In the genomic region with DNA sequence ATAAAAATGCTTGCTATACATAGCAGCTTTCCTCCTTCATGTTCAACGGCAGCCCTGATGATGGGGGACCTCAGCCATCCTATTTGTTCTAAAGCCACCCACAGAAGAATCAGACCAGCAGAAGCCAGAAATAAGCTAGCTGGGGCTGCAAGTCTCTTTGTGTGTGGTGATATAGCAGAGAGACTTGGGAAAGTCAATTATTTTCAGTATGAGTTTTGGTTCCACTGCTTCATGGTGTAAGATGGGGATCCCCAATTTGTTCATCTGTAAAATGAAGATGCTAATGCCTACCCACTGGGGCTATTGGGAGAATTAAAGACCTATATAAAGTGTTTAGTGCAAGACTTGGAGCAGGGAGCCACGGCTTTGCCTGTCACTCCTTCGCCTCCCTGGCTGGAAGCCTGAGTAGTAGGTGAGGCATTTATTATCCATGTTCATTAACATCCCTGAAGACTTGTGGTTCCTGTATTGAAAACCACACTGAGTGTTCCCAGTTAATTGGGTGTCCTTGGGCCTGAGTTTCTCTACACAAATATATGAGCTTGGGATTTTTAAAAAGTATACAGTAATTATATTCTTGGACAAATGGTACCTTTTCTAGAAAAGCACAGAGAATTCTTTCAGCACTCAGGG, we compare ENCODE assay signal across 10 cellular contexts.
DNase-seq lines count a peak whose midpoint lies in the region; ATAC-seq and TF ChIP-seq lines count a peak whose summit lies in the region.
"Had no signal": no experiment of that assay in that cellular context is flagged by ENCODE, and none has a peak within 500 bp of the region (broad histone marks: within the 10 kb centered on the region; RNA-seq: fewer than 3 reads in every experiment).

No MANE protein-coding gene starts in this region.

- H3K4me3 ChIP-seq in GM08714 (ENCODE audit: low read length) (peak overlapping the region; percentile 33; the same call in 1 of the 2 replicates), Loucy (ENCODE audit: low read length, poor library complexity, severe bottlenecking) (no peak overlapping the region), fibroblast of lung (replicated peaks in 1 of 4; ENCODE audit: control extremely low read depth in 1 of 4, insufficient read depth in 1 of 4, low read depth in 3 of 4, low read length in 4 of 4) (no peak overlapping the region), MG63 (no peak overlapping the region), dorsolateral prefrontal cortex (no peak overlapping the region)
- H3K4me3 ChIP-seq: gastroesophageal sphincter had no signal

- H3K9me2 ChIP-seq in Loucy (replicated peaks; ENCODE audit: low read depth, low read length): no peaks in the 10 kb centered on the region

- no peaks in the 10 kb centered on the region for H4K20me1 ChIP-seq in Loucy (ENCODE audit: insufficient read depth, low read length, poor library complexity, severe bottlenecking)
- no peaks in the 10 kb centered on the region for H4K20me1 ChIP-seq in fibroblast of lung (ENCODE audit: control insufficient read depth, extremely low read depth, insufficient read depth, low read length)

- intact Hi-C loops in dorsolateral prefrontal cortex (cut with DNase I): no loop called here

- peaks cover 21% of the 10 kb centered on the region for H3K4me1 ChIP-seq in Loucy (ENCODE audit: insufficient read depth, low read length, poor library complexity, severe bottlenecking)
- peaks cover 4% of the 10 kb centered on the region for H3K4me1 ChIP-seq in fibroblast of lung (ENCODE audit: control insufficient read depth, extremely low read depth, insufficient read depth, low read length)
- H3K4me1 ChIP-seq: gastroesophageal sphincter, parathyroid adenoma had no signal

- peak; percentile 29 for ATAC-seq in GM21367 (IDR thresholded peaks at IDR 0.05; ENCODE audit: unreplicated experiment)
- ATAC-seq: gastroesophageal sphincter had no signal

- H3K9ac ChIP-seq in Loucy (ENCODE audit: low read depth, low read length, poor library complexity, severe bottlenecking) (no peak overlapping the region), fibroblast of lung (ENCODE audit: insufficient read depth, low read length) (no peak overlapping the region)
- H3K9ac ChIP-seq: parathyroid adenoma had no signal

- H2AFZ ChIP-seq in Loucy (ENCODE audit: low read length) (peak overlapping the region; percentile 60), fibroblast of lung (ENCODE audit: low read length) (no peak overlapping the region)
- H2AFZ ChIP-seq: parathyroid adenoma had no signal

- H3K79me2 ChIP-seq in Loucy (ENCODE audit: insufficient read depth, low read length) (no peaks in the 10 kb centered on the region), fibroblast of lung (ENCODE audit: control insufficient read depth, insufficient read depth, low read length) (no peaks in the 10 kb centered on the region)
- H3K79me2 ChIP-seq: parathyroid adenoma had no signal

- no peaks in the 10 kb centered on the region for H3K9me3 ChIP-seq in Loucy (ENCODE audit: insufficient read depth, low read depth, low read length)
- no peaks in the 10 kb centered on the region for H3K9me3 ChIP-seq in fibroblast of lung (ENCODE audit: control insufficient read depth, insufficient read depth, low read depth, low read length)
- no peaks in the 10 kb centered on the region for H3K9me3 ChIP-seq in MG63
- H3K9me3 ChIP-seq: gastroesophageal sphincter had no signal

- TF ChIP-seq CTCF in Loucy (conservative IDR thresholded peaks at IDR 0.05; ENCODE audit: low read length) (no peak), fibroblast of lung (conservative IDR thresholded peaks at IDR 0.05 in 1 of 2, IDR thresholded peaks at IDR 0.05 in 1 of 2; ENCODE audit: low read depth in 1 of 2, low read length in 2 of 2) (no peak), dorsolateral prefrontal cortex (IDR thresholded peaks at IDR 0.05 in 54 of 56, conservative IDR thresholded peaks at IDR 0.05 in 2 of 56; ENCODE audit: low read depth in 1 of 56, partially characterized antibody in 56 of 56) (no peak)

- H3K36me3 ChIP-seq in Loucy (ENCODE audit: insufficient read depth, low read length) (no peaks in the 10 kb centered on the region), fibroblast of lung (ENCODE audit: control insufficient read depth, insufficient read depth, low read length) (no peaks in the 10 kb centered on the region), MG63 (no peaks in the 10 kb centered on the region)
- H3K36me3 ChIP-seq: gastroesophageal sphincter had no signal

- H3K27ac ChIP-seq in fibroblast of lung (ENCODE audit: insufficient read depth, low read length): peak overlapping the region; percentile 2
- H3K27ac ChIP-seq in dorsolateral prefrontal cortex: no peak overlapping the region
- H3K27ac ChIP-seq: gastroesophageal sphincter, parathyroid adenoma had no signal

- no peak overlapping the region for H3K4me2 ChIP-seq in Loucy (ENCODE audit: low read depth, low read length, poor library complexity, severe bottlenecking)
- H3K4me2 ChIP-seq in fibroblast of lung (ENCODE audit: extremely low read depth, insufficient read depth, low read length): no peak overlapping the region

- no peaks in the 10 kb centered on the region for H3F3A ChIP-seq in Loucy (ENCODE audit: low read depth)

- H3K27me3 ChIP-seq in Loucy (ENCODE audit: insufficient read depth, low read length, poor library complexity, severe bottlenecking): no peaks in the 10 kb centered on the region
- H3K27me3 ChIP-seq in fibroblast of lung (ENCODE audit: control insufficient read depth, insufficient read depth, low read length): no peaks in the 10 kb centered on the region
- no peaks in the 10 kb centered on the region for H3K27me3 ChIP-seq in MG63
- H3K27me3 ChIP-seq in dorsolateral prefrontal cortex: peaks cover 0 to 26% (median 0%) of the 10 kb centered on the region in 45 donors
- H3K27me3 ChIP-seq: gastroesophageal sphincter had no signal

- DNase-seq in fibroblast of lung (ENCODE audit: low read depth in 2 of 2) (peak in 1 of 2 donors; percentile 61), NAMALWA (ENCODE audit: low spot score) (no peak), MG63 (no peak), cortex of kidney (lab: John Stamatoyannopoulos, UW) (no peak), dorsolateral prefrontal cortex (no peak)
